1 cellular context compared by ENCODE assay signal in genomic region chr17:1714980-1715802, GRCh38.
TF ChIP-seq lines count a peak whose summit lies in the region.

No MANE protein-coding gene starts in this region.

TF ChIP-seq in K562, 482 proteins besides CTCF, POLR2A, EP300 and RAD21 (continued from another document and continues in another):
- TF ChIP-seq TFE3 (CRISPR knock-in tag; IDR thresholded peaks at IDR 0.05): no peak
- no peak for TF ChIP-seq ZBTB49 (CRISPR knock-in tag; IDR thresholded peaks at IDR 0.05; ENCODE audit: borderline replicate concordance)
- TF ChIP-seq SPI1 (IDR thresholded peaks at IDR 0.05; ENCODE audit: borderline replicate concordance, low read depth, low read length): no peak
- TF ChIP-seq TRIM24 (IDR thresholded peaks at IDR 0.05): no peak
- TF ChIP-seq DEAF1 (CRISPR knock-in tag; IDR thresholded peaks at IDR 0.05): no peak
- TF ChIP-seq GTF3C2 (IDR thresholded peaks at IDR 0.05; ENCODE audit: borderline replicate concordance, extremely low read depth, insufficient read length): no peak
- TF ChIP-seq NFYB (IDR thresholded peaks at IDR 0.05; ENCODE audit: extremely low read depth, insufficient read length): no peak
- TF ChIP-seq ZFP91 (CRISPR knock-in tag; IDR thresholded peaks at IDR 0.05): no peak
- no peak for TF ChIP-seq ZNF431 (CRISPR knock-in tag; IDR thresholded peaks at IDR 0.05)
- peak in 1 of 3 experiments; percentile 40 for TF ChIP-seq YY1 (IDR thresholded peaks at IDR 0.05; ENCODE audit: borderline replicate concordance in 1 of 3, control insufficient read depth in 1 of 3, extremely low read depth in 1 of 3, insufficient read depth in 3 of 3, insufficient read length in 1 of 3, insufficient replicate concordance in 2 of 3, low read depth in 1 of 3, low read length in 2 of 3)
- no peak for TF ChIP-seq ZNF717 (CRISPR knock-in tag; IDR thresholded peaks at IDR 0.05)
- TF ChIP-seq CREBBP (IDR thresholded peaks at IDR 0.05; ENCODE audit: low read depth, low read length): no peak
- no peak for TF ChIP-seq THRB (CRISPR knock-in tag; conservative IDR thresholded peaks at IDR 0.05)
- no peak for TF ChIP-seq GTF2F1 (IDR thresholded peaks at IDR 0.05; ENCODE audit: low read depth, low read length)
- no peak for TF ChIP-seq ZNF655 (CRISPR knock-in tag; IDR thresholded peaks at IDR 0.05)
- TF ChIP-seq RFX1 (IDR thresholded peaks at IDR 0.05): no peak
- peak; percentile 85 for TF ChIP-seq JUND (IDR thresholded peaks at IDR 0.05; ENCODE audit: borderline replicate concordance, low read depth, low read length)
- TF ChIP-seq JUND (tag; IDR thresholded peaks at IDR 0.05; ENCODE audit: borderline replicate concordance, low read depth, low read length): peak; percentile 73; the same call in 1 of the 3 replicates
- no peak for TF ChIP-seq RBM34 (IDR thresholded peaks at IDR 0.05; ENCODE audit: borderline replicate concordance, insufficient read depth, low read length)
- no peak for TF ChIP-seq PHF20 (IDR thresholded peaks at IDR 0.05; ENCODE audit: partially characterized antibody)
- TF ChIP-seq ARHGAP35 (IDR thresholded peaks at IDR 0.05; ENCODE audit: partially characterized antibody): no peak
- no peak for TF ChIP-seq CBFB (CRISPR knock-in tag; IDR thresholded peaks at IDR 0.05)
- TF ChIP-seq NUFIP1 (IDR thresholded peaks at IDR 0.05; ENCODE audit: partially characterized antibody): no peak
- no peak for TF ChIP-seq EZH2 (IDR thresholded peaks at IDR 0.05; ENCODE audit: borderline replicate concordance, low read depth, low read length)
- no peak for TF ChIP-seq PHB2 (IDR thresholded peaks at IDR 0.05; ENCODE audit: low read depth)
- 0 out of 2 replicates have a peak, but pooled peaks have one; percentile 32 for TF ChIP-seq XRCC5 (IDR thresholded peaks at IDR 0.05; ENCODE audit: low read depth, low read length)
- no peak for TF ChIP-seq CREB5 (CRISPR knock-in tag; IDR thresholded peaks at IDR 0.05)
- TF ChIP-seq SLC30A9 (CRISPR knock-in tag; IDR thresholded peaks at IDR 0.05): no peak
- no peak for TF ChIP-seq PYGO2 (tag; IDR thresholded peaks at IDR 0.05)
- TF ChIP-seq NCOA4 (IDR thresholded peaks at IDR 0.05; ENCODE audit: partially characterized antibody): no peak
- no peak for TF ChIP-seq ZNF445 (CRISPR knock-in tag; IDR thresholded peaks at IDR 0.05; ENCODE audit: low read depth)
- no peak for TF ChIP-seq THRAP3 (IDR thresholded peaks at IDR 0.05; ENCODE audit: borderline replicate concordance)
- no peak for TF ChIP-seq ZNF263 (CRISPR knock-in tag; IDR thresholded peaks at IDR 0.05; ENCODE audit: borderline replicate concordance)
- TF ChIP-seq FOXA3 (CRISPR knock-in tag; conservative IDR thresholded peaks at IDR 0.05 in 1 of 2, IDR thresholded peaks at IDR 0.05 in 1 of 2): no peak
- TF ChIP-seq SOX6 (IDR thresholded peaks at IDR 0.05): no peak
- peak in 1 of 2 experiments; percentile 89; a peak in 2 of 4 replicates for TF ChIP-seq SIN3A (IDR thresholded peaks at IDR 0.05; ENCODE audit: borderline replicate concordance in 2 of 2, control insufficient read depth in 1 of 2, low read depth in 2 of 2, low read length in 2 of 2)
- no peak for TF ChIP-seq EWSR1 (IDR thresholded peaks at IDR 0.05; ENCODE audit: borderline replicate concordance, low read depth, partially characterized antibody)
- no peak for TF ChIP-seq ZNF41 (CRISPR knock-in tag; conservative IDR thresholded peaks at IDR 0.05)
- TF ChIP-seq SMAD4 (CRISPR knock-in tag; conservative IDR thresholded peaks at IDR 0.05): 0 out of 2 replicates have a peak, but pooled peaks have one; percentile 19
- no peak for TF ChIP-seq SIX5 (IDR thresholded peaks at IDR 0.05; ENCODE audit: borderline replicate concordance in 1 of 2, insufficient read depth in 1 of 2, low read depth in 1 of 2, low read length in 2 of 2)
- no peak for TF ChIP-seq ZC3H4 (CRISPR knock-in tag; IDR thresholded peaks at IDR 0.05; ENCODE audit: borderline replicate concordance)
- no peak for TF ChIP-seq ZFP36 (IDR thresholded peaks at IDR 0.05; ENCODE audit: low read depth, low read length, partially characterized antibody)
- TF ChIP-seq SMARCA4 (IDR thresholded peaks at IDR 0.05): 0 out of 2 replicates have a peak, but pooled peaks have one; percentile 13
- no peak for TF ChIP-seq HNRNPL (IDR thresholded peaks at IDR 0.05; ENCODE audit: low read depth, low read length)
- no peak for TF ChIP-seq SMARCC2 (IDR thresholded peaks at IDR 0.05; ENCODE audit: low read depth)
- TF ChIP-seq ZNF707 (CRISPR knock-in tag; conservative IDR thresholded peaks at IDR 0.05): no peak
- no peak for TF ChIP-seq ZNF165 (CRISPR knock-in tag; IDR thresholded peaks at IDR 0.05; ENCODE audit: borderline replicate concordance)
- TF ChIP-seq ZNF444 (CRISPR knock-in tag; IDR thresholded peaks at IDR 0.05): no peak
- no peak for TF ChIP-seq BHLHE40 (IDR thresholded peaks at IDR 0.05; ENCODE audit: low read length)
